ENCODE assay signal across 21 cellular contexts in genomic region chr2:236318401-236318800, GRCh38. TPM values are rescaled to one million over a fixed set of nuclear protein-coding genes. Genes with fewer than 3 reads are reported as not detected.
"Had no signal": no experiment of that assay in that cellular context is flagged by ENCODE, and none has a peak within 500 bp of the region (broad histone marks: within the 10 kb centered on the region; RNA-seq: fewer than 3 reads in every experiment).

No MANE protein-coding gene starts in this region.

- H3K27ac Mint-ChIP-seq: T-cell had no signal

- H3K27ac ChIP-seq: HL-60, RWPE1 had no signal

- H3K36me3 ChIP-seq: MG63 had no signal

- ATAC-seq: T-cell had no signal

- H3K4me3 Mint-ChIP-seq: T-cell had no signal

- H3K4me1 Mint-ChIP-seq: T-cell had no signal

- H3K36me3 Mint-ChIP-seq: T-cell had no signal

- H3K9ac ChIP-seq: SK-N-SH had no signal

- H3K4me3 ChIP-seq: MG63 had no signal

- DNase-seq: IMR-90, KG1, MG63, NCI-H1092, NCI-H1417 treated with DMSO at 0.1 percent for 48 hours, NCI-H146, NCI-H1694 treated with DMSO at 0.1 percent for 48 hours, NCI-H1930, NCI-H2081, NCI-H2171, NCI-H226, NCI-H446, NCI-H524 treated with DMSO at 0.1 percent for 48 hours, NCI-H774, SK-N-SH, SW 1271, T-cell had no signal

- H3K4me2 ChIP-seq: SK-N-SH had no signal

- H3K9me3 ChIP-seq: SK-N-SH had no signal

RNA-seq across cellular contexts. Expression of gene ASB18, which starts 54.2 kb away (rescaled TPM):
- total RNA-seq: IMR-90, OCI-LY7, SK-MEL-5, T-cell had no signal
